Comparison of ENCODE assay signal across 1 cellular context in the genomic region with DNA sequence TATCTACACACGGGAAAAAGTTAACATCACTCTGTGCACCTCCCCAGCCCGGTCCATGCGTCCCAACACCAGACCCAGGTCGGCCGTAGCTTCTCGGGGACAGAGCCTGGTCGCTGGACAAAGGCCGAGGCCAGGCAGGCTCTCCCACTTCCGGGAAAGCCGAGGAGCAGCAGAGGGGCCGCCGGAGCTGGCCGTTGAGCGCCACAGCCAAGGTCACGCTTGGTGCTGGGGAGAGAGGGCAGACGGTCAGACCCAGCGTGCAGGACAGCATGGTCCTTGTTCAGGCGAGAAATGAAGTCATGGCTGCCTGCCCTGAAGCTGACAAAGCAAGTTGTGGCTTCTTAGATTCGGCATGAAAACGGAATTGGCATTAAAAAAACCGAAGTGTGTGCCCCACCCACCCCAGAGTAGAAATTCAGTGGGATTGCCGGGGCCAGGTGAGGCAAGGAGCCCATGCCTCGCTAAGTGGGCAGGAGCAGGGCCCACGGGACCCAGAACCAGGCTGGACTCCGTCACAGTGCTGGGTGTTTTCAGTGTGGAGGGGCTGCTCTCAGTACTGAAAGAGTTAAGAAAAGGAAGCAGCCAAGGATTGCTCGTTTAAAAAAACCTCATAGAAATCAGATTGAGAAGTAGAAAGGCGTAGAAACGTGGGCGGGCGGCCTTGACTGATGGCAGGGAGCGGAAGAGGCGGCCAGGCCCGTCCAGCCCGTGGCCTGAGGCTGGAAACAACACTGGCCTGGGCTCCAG.
TF ChIP-seq lines count a peak whose summit lies in the region.

No MANE protein-coding gene starts in this region.

TF ChIP-seq in HepG2, 621 proteins besides CTCF, POLR2A, EP300 and RAD21 (continued from another document and continues in another):
- TF ChIP-seq, protein P1, sequence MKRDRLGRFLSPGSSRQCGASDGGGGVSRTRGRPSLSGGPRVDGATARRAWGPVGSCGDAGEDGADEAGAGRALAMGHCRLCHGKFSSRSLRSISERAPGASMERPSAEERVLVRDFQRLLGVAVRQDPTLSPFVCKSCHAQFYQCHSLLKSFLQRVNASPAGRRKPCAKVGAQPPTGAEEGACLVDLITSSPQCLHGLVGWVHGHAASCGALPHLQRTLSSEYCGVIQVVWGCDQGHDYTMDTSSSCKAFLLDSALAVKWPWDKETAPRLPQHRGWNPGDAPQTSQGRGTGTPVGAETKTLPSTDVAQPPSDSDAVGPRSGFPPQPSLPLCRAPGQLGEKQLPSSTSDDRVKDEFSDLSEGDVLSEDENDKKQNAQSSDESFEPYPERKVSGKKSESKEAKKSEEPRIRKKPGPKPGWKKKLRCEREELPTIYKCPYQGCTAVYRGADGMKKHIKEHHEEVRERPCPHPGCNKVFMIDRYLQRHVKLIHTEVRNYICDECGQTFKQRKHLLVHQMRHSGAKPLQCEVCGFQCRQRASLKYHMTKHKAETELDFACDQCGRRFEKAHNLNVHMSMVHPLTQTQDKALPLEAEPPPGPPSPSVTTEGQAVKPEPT (CRISPR knock-in tag; IDR thresholded peaks at IDR 0.05; ENCODE audit: low read depth): no peak; the same call in 1 of the 2 replicates
- no peak for TF ChIP-seq ZSCAN12 (CRISPR knock-in tag; IDR thresholded peaks at IDR 0.05)
- TF ChIP-seq, protein P2, sequence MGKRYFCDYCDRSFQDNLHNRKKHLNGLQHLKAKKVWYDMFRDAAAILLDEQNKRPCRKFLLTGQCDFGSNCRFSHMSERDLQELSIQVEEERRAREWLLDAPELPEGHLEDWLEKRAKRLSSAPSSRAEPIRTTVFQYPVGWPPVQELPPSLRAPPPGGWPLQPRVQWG (CRISPR knock-in tag; IDR thresholded peaks at IDR 0.05; ENCODE audit: borderline replicate concordance, low read depth): no peak
- TF ChIP-seq, protein P3, sequence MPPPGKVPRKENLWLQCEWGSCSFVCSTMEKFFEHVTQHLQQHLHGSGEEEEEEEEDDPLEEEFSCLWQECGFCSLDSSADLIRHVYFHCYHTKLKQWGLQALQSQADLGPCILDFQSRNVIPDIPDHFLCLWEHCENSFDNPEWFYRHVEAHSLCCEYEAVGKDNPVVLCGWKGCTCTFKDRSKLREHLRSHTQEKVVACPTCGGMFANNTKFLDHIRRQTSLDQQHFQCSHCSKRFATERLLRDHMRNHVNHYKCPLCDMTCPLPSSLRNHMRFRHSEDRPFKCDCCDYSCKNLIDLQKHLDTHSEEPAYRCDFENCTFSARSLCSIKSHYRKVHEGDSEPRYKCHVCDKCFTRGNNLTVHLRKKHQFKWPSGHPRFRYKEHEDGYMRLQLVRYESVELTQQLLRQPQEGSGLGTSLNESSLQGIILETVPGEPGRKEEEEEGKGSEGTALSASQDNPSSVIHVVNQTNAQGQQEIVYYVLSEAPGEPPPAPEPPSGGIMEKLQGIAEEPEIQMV (CRISPR knock-in tag; IDR thresholded peaks at IDR 0.05; ENCODE audit: low read depth): no peak
- TF ChIP-seq, protein P4, sequence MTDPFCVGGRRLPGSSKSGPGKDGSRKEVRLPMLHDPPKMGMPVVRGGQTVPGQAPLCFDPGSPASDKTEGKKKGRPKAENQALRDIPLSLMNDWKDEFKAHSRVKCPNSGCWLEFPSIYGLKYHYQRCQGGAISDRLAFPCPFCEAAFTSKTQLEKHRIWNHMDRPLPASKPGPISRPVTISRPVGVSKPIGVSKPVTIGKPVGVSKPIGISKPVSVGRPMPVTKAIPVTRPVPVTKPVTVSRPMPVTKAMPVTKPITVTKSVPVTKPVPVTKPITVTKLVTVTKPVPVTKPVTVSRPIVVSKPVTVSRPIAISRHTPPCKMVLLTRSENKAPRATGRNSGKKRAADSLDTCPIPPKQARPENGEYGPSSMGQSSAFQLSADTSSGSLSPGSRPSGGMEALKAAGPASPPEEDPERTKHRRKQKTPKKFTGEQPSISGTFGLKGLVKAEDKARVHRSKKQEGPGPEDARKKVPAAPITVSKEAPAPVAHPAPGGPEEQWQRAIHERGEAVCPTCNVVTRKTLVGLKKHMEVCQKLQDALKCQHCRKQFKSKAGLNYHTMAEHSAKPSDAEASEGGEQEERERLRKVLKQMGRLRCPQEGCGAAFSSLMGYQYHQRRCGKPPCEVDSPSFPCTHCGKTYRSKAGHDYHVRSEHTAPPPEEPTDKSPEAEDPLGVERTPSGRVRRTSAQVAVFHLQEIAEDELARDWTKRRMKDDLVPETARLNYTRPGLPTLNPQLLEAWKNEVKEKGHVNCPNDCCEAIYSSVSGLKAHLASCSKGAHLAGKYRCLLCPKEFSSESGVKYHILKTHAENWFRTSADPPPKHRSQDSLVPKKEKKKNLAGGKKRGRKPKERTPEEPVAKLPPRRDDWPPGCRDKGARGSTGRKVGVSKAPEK (CRISPR knock-in tag; IDR thresholded peaks at IDR 0.05; ENCODE audit: borderline replicate concordance): no peak
- no peak for TF ChIP-seq ZNF558 (CRISPR knock-in tag; IDR thresholded peaks at IDR 0.05; ENCODE audit: borderline replicate concordance)
- peak; percentile 82 for TF ChIP-seq GATAD2A (CRISPR knock-in tag; IDR thresholded peaks at IDR 0.05)
- TF ChIP-seq, protein P5, sequence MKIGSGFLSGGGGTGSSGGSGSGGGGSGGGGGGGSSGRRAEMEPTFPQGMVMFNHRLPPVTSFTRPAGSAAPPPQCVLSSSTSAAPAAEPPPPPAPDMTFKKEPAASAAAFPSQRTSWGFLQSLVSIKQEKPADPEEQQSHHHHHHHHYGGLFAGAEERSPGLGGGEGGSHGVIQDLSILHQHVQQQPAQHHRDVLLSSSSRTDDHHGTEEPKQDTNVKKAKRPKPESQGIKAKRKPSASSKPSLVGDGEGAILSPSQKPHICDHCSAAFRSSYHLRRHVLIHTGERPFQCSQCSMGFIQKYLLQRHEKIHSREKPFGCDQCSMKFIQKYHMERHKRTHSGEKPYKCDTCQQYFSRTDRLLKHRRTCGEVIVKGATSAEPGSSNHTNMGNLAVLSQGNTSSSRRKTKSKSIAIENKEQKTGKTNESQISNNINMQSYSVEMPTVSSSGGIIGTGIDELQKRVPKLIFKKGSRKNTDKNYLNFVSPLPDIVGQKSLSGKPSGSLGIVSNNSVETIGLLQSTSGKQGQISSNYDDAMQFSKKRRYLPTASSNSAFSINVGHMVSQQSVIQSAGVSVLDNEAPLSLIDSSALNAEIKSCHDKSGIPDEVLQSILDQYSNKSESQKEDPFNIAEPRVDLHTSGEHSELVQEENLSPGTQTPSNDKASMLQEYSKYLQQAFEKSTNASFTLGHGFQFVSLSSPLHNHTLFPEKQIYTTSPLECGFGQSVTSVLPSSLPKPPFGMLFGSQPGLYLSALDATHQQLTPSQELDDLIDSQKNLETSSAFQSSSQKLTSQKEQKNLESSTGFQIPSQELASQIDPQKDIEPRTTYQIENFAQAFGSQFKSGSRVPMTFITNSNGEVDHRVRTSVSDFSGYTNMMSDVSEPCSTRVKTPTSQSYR (CRISPR knock-in tag; IDR thresholded peaks at IDR 0.05; ENCODE audit: borderline replicate concordance): peak; percentile 51; the same call in 1 of the 2 replicates
- TF ChIP-seq, protein P6, sequence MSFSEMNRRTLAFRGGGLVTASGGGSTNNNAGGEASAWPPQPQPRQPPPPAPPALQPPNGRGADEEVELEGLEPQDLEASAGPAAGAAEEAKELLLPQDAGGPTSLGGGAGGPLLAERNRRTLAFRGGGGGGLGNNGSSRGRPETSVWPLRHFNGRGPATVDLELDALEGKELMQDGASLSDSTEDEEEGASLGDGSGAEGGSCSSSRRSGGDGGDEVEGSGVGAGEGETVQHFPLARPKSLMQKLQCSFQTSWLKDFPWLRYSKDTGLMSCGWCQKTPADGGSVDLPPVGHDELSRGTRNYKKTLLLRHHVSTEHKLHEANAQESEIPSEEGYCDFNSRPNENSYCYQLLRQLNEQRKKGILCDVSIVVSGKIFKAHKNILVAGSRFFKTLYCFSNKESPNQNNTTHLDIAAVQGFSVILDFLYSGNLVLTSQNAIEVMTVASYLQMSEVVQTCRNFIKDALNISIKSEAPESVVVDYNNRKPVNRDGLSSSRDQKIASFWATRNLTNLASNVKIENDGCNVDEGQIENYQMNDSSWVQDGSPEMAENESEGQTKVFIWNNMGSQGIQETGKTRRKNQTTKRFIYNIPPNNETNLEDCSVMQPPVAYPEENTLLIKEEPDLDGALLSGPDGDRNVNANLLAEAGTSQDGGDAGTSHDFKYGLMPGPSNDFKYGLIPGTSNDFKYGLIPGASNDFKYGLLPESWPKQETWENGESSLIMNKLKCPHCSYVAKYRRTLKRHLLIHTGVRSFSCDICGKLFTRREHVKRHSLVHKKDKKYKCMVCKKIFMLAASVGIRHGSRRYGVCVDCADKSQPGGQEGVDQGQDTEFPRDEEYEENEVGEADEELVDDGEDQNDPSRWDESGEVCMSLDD (CRISPR knock-in tag; IDR thresholded peaks at IDR 0.05; ENCODE audit: borderline replicate concordance): no peak; the same call in 1 of the 2 replicates
- no peak for TF ChIP-seq ZNF775 (CRISPR knock-in tag; IDR thresholded peaks at IDR 0.05; ENCODE audit: borderline replicate concordance)
- TF ChIP-seq, protein P7, sequence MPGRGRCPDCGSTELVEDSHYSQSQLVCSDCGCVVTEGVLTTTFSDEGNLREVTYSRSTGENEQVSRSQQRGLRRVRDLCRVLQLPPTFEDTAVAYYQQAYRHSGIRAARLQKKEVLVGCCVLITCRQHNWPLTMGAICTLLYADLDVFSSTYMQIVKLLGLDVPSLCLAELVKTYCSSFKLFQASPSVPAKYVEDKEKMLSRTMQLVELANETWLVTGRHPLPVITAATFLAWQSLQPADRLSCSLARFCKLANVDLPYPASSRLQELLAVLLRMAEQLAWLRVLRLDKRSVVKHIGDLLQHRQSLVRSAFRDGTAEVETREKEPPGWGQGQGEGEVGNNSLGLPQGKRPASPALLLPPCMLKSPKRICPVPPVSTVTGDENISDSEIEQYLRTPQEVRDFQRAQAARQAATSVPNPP (CRISPR knock-in tag; IDR thresholded peaks at IDR 0.05): peak; percentile 81; the same call in 1 of the 2 replicates
- TF ChIP-seq TBL1XR1 (IDR thresholded peaks at IDR 0.05; ENCODE audit: borderline replicate concordance, low read length, partially characterized antibody): peak; percentile 28
- no peak for TF ChIP-seq ZNF432 (CRISPR knock-in tag; IDR thresholded peaks at IDR 0.05; ENCODE audit: borderline replicate concordance)
- no peak; the same call in 1 of the 2 replicates for TF ChIP-seq ZNF160 (CRISPR knock-in tag; IDR thresholded peaks at IDR 0.05)
- peak; percentile 86 for TF ChIP-seq KAT8 (CRISPR knock-in tag; IDR thresholded peaks at IDR 0.05)
- TF ChIP-seq, protein P8, sequence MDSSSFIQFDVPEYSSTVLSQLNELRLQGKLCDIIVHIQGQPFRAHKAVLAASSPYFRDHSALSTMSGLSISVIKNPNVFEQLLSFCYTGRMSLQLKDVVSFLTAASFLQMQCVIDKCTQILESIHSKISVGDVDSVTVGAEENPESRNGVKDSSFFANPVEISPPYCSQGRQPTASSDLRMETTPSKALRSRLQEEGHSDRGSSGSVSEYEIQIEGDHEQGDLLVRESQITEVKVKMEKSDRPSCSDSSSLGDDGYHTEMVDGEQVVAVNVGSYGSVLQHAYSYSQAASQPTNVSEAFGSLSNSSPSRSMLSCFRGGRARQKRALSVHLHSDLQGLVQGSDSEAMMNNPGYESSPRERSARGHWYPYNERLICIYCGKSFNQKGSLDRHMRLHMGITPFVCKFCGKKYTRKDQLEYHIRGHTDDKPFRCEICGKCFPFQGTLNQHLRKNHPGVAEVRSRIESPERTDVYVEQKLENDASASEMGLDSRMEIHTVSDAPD (CRISPR knock-in tag; IDR thresholded peaks at IDR 0.05): 0 out of 2 replicates have a peak, but pooled peaks have one; percentile 61
- no peak for TF ChIP-seq NFYB (CRISPR knock-in tag; IDR thresholded peaks at IDR 0.05)
- no peak for TF ChIP-seq FOSL1 (CRISPR knock-in tag; IDR thresholded peaks at IDR 0.05; ENCODE audit: borderline replicate concordance)
- TF ChIP-seq SOX6 (IDR thresholded peaks at IDR 0.05): no peak
- TF ChIP-seq SOX6 (CRISPR knock-in tag; IDR thresholded peaks at IDR 0.05): peak; percentile 74
- peak; percentile 73 for TF ChIP-seq ZNF331 (CRISPR knock-in tag; IDR thresholded peaks at IDR 0.05)
- TF ChIP-seq ZFP41 (CRISPR knock-in tag; IDR thresholded peaks at IDR 0.05; ENCODE audit: borderline replicate concordance): 0 out of 2 replicates have a peak, but pooled peaks have one; percentile 30
- no peak for TF ChIP-seq ZNF253 (CRISPR knock-in tag; IDR thresholded peaks at IDR 0.05; ENCODE audit: borderline replicate concordance)
- peak; percentile 54; the same call in 1 of the 2 replicates for TF ChIP-seq ZNF605 (CRISPR knock-in tag; IDR thresholded peaks at IDR 0.05)
- peak; percentile 77 for TF ChIP-seq GATAD1 (CRISPR knock-in tag; IDR thresholded peaks at IDR 0.05)
- TF ChIP-seq JUN (CRISPR knock-in tag; IDR thresholded peaks at IDR 0.05): no peak
- TF ChIP-seq, protein P9, sequence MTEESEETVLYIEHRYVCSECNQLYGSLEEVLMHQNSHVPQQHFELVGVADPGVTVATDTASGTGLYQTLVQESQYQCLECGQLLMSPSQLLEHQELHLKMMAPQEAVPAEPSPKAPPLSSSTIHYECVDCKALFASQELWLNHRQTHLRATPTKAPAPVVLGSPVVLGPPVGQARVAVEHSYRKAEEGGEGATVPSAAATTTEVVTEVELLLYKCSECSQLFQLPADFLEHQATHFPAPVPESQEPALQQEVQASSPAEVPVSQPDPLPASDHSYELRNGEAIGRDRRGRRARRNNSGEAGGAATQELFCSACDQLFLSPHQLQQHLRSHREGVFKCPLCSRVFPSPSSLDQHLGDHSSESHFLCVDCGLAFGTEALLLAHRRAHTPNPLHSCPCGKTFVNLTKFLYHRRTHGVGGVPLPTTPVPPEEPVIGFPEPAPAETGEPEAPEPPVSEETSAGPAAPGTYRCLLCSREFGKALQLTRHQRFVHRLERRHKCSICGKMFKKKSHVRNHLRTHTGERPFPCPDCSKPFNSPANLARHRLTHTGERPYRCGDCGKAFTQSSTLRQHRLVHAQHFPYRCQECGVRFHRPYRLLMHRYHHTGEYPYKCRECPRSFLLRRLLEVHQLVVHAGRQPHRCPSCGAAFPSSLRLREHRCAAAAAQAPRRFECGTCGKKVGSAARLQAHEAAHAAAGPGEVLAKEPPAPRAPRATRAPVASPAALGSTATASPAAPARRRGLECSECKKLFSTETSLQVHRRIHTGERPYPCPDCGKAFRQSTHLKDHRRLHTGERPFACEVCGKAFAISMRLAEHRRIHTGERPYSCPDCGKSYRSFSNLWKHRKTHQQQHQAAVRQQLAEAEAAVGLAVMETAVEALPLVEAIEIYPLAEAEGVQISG (CRISPR knock-in tag; IDR thresholded peaks at IDR 0.05): peak; percentile 78
- peak; percentile 89 for TF ChIP-seq ETV5 (CRISPR knock-in tag; IDR thresholded peaks at IDR 0.05; ENCODE audit: borderline replicate concordance)
- no peak for TF ChIP-seq SOX13 (IDR thresholded peaks at IDR 0.05)
- TF ChIP-seq SOX13 (CRISPR knock-in tag; conservative IDR thresholded peaks at IDR 0.05 in 1 of 2, IDR thresholded peaks at IDR 0.05 in 1 of 2): peak in 1 of 2 experiments; percentile 55; a peak in 1 of 4 replicates
- TF ChIP-seq ZFP82 (CRISPR knock-in tag; IDR thresholded peaks at IDR 0.05; ENCODE audit: borderline replicate concordance): no peak
- TF ChIP-seq ARHGAP35 (CRISPR knock-in tag; IDR thresholded peaks at IDR 0.05; ENCODE audit: borderline replicate concordance): 0 out of 2 replicates have a peak, but pooled peaks have one; percentile 37
- TF ChIP-seq LCORL (IDR thresholded peaks at IDR 0.05): no peak
- peak; percentile 80; the same call in 1 of the 2 replicates for TF ChIP-seq LCORL (CRISPR knock-in tag; IDR thresholded peaks at IDR 0.05)
- TF ChIP-seq FOSL2 (CRISPR knock-in tag; IDR thresholded peaks at IDR 0.05): 0 out of 2 replicates have a peak, but pooled peaks have one; percentile 42
- TF ChIP-seq TBP (CRISPR knock-in tag; IDR thresholded peaks at IDR 0.05): no peak
